Comparison of ENCODE assay signal across 16 cellular contexts in genomic region chr9:130021123-130021522, GRCh38. TPM values are rescaled to one million over a fixed set of nuclear protein-coding genes. Genes with fewer than 3 reads are reported as not detected.
DNase-seq lines count a peak whose midpoint lies in the region; ATAC-seq and TF ChIP-seq lines count a peak whose summit lies in the region.
"Had no signal": no experiment of that assay in that cellular context is flagged by ENCODE, and none has a peak within 500 bp of the region (broad histone marks: within the 10 kb centered on the region; RNA-seq: fewer than 3 reads in every experiment).

No MANE protein-coding gene starts in this region.

- TF ChIP-seq POLR2A in esophagus squamous epithelium (IDR thresholded peaks at IDR 0.05), result no peak

- no peak for DNase-seq in activated CD4-positive, alpha-beta T cell treated with anti-CD3 and anti-CD28 coated beads, Interleukin-2, amount 10 ng/mL, durations not matched to agents 24 days and 14 days
- DNase-seq in activated CD4-positive, alpha-beta T cell treated with anti-CD3 and anti-CD28 coated beads for 1 hour, result no peak
- DNase-seq in activated B cell treated with CpG ODN at 0.5 μM for 24 hours (no peak), esophagus squamous epithelium (lab: John Stamatoyannopoulos, UW) (no peak), DMS114 treated with DMSO at 0.1 percent for 48 hours (lab: John Stamatoyannopoulos, UW; ENCODE audit: unreplicated experiment) (no peak), left colon (no peak)
- DNase-seq: activated CD4-positive, alpha-beta T cell treated with anti-CD3 and anti-CD28 coated beads, Interleukin-2, amount 50 U/mL, for 48 hours; activated naive CD4-positive, alpha-beta T cell treated with Interleukin-2 at 50 U/mL for 16 hours; kidney glomerular epithelial cell; NCI-H2081 treated with DMSO at 0.1 percent for 48 hours; RPMI8226; stimulated activated CD4-positive, alpha-beta T cell treated with anti-CD3 and anti-CD28 coated beads, Interleukin-1b, Interleukin-23, amount 100 ng/mL, for 48 hours had no signal

- peak overlapping the region; percentile 7 for H3K4me3 Mint-ChIP-seq in activated CD4-positive, alpha-beta T cell treated with anti-CD3 and anti-CD28 coated beads, Interleukin-2, amount 10 ng/mL, durations not matched to agents 24 days and 14 days
- H3K4me3 Mint-ChIP-seq in activated B cell treated with CpG ODN at 0.5 μM for 24 hours, result peak overlapping the region; percentile 55
- peak overlapping the region; percentile 18 for H3K4me3 Mint-ChIP-seq in stimulated activated memory B cell treated with anti-CD40 and anti-IgM and Interleukin-4, amounts not matched to agents 10 μg/mL and 1 μg/mL and 100 μg/mL, for 72 hours
- H3K4me3 Mint-ChIP-seq: GM23338; T-helper 1 cell treated with Interleukin-12 subunit alpha and Interleukin-12 subunit beta and Interleukin-4 antibody, amounts not matched to agents 30 μg/mL and 1 μg/mL, for 36 hours had no signal

- H3K4me1 Mint-ChIP-seq in activated CD4-positive, alpha-beta T cell treated with anti-CD3 and anti-CD28 coated beads, Interleukin-2, amount 10 ng/mL, durations not matched to agents 24 days and 14 days, result peaks cover 63% of the 10 kb centered on the region
- H3K4me1 Mint-ChIP-seq in activated B cell treated with CpG ODN at 0.5 μM for 24 hours, result peaks cover 98% of the 10 kb centered on the region
- peaks cover 96% of the 10 kb centered on the region for H3K4me1 Mint-ChIP-seq in stimulated activated memory B cell treated with anti-CD40 and anti-IgM and Interleukin-4, amounts not matched to agents 10 μg/mL and 1 μg/mL and 100 μg/mL, for 72 hours

- TF ChIP-seq CTCF in activated B cell treated with CpG ODN at 0.5 μM for 24 hours (IDR thresholded peaks at IDR 0.05) (no peak), esophagus squamous epithelium (IDR thresholded peaks at IDR 0.05) (no peak)

- peaks cover 0 to 5% (median 0%) of the 10 kb centered on the region in 3 donors for H3K36me3 ChIP-seq in esophagus squamous epithelium

- peaks cover 7 to 63% (median 30%) of the 10 kb centered on the region in 3 donors for H3K4me1 ChIP-seq in esophagus squamous epithelium

- POLR2A ChIA-PET in activated B cell treated with CpG ODN at 0.5 μM for 24 hours (lab: Charles Lee), result interaction anchor here (1.6 to 27.3 kb wide), 4 partner anchors 2 to 33 kb away, joined by 6 to 1209 read pairs (median 944); partner anchors contain the start of genes FNBP1 and GPR107

- H3K36me3 Mint-ChIP-seq in activated CD4-positive, alpha-beta T cell treated with anti-CD3 and anti-CD28 coated beads, Interleukin-2, amount 10 ng/mL, durations not matched to agents 24 days and 14 days (ENCODE audit: low read depth), result peaks cover 69% of the 10 kb centered on the region
- peaks cover 67% of the 10 kb centered on the region for H3K36me3 Mint-ChIP-seq in activated B cell treated with CpG ODN at 0.5 μM for 24 hours (ENCODE audit: low read depth)
- H3K36me3 Mint-ChIP-seq in stimulated activated memory B cell treated with anti-CD40 and anti-IgM and Interleukin-4, amounts not matched to agents 10 μg/mL and 1 μg/mL and 100 μg/mL, for 72 hours, result peaks cover 42% of the 10 kb centered on the region

- H3K4me3 ChIP-seq in esophagus squamous epithelium, result no peak overlapping the region
- H3K4me3 ChIP-seq: GM23338 had no signal

- peak overlapping the region; percentile 97 for H3K27ac Mint-ChIP-seq in activated CD4-positive, alpha-beta T cell treated with anti-CD3 and anti-CD28 coated beads, Interleukin-2, amount 10 ng/mL, durations not matched to agents 24 days and 14 days
- H3K27ac Mint-ChIP-seq in activated B cell treated with CpG ODN at 0.5 μM for 24 hours, result peak overlapping the region; percentile 98
- peak overlapping the region; percentile 100 for H3K27ac Mint-ChIP-seq in stimulated activated memory B cell treated with anti-CD40 and anti-IgM and Interleukin-4, amounts not matched to agents 10 μg/mL and 1 μg/mL and 100 μg/mL, for 72 hours
- H3K27ac Mint-ChIP-seq: GM23338 had no signal

- H3K9me3 Mint-ChIP-seq in activated CD4-positive, alpha-beta T cell treated with anti-CD3 and anti-CD28 coated beads, Interleukin-2, amount 10 ng/mL, durations not matched to agents 24 days and 14 days, result peaks cover 8% of the 10 kb centered on the region
- H3K9me3 Mint-ChIP-seq in activated B cell treated with CpG ODN at 0.5 μM for 24 hours, result no peaks in the 10 kb centered on the region
- H3K9me3 Mint-ChIP-seq in stimulated activated memory B cell treated with anti-CD40 and anti-IgM and Interleukin-4, amounts not matched to agents 10 μg/mL and 1 μg/mL and 100 μg/mL, for 72 hours, result no peaks in the 10 kb centered on the region

- CTCF ChIA-PET in activated B cell treated with CpG ODN at 0.5 μM for 24 hours (lab: Charles Lee), result interaction anchor here (0.6 kb wide), 1 partner anchor 16 kb away, joined by 4 read pairs; no protein-coding TSS in a partner anchor

- ATAC-seq in activated B cell treated with CpG ODN at 0.5 μM for 24 hours (ENCODE audit: low read depth) (no peak), GM21737 (IDR thresholded peaks at IDR 0.05; ENCODE audit: unreplicated experiment) (no peak), left colon (no peak)
- ATAC-seq in stimulated activated memory B cell treated with anti-CD40 and anti-IgM and Interleukin-4, amounts not matched to agents 10 μg/mL and 1 μg/mL and 100 μg/mL, for 72 hours, result no peak
- ATAC-seq: GM23338 had no signal

- H3K27me3 ChIP-seq in esophagus squamous epithelium, result no peaks in the 10 kb centered on the region

- H3K27ac ChIP-seq in esophagus squamous epithelium, result peak overlapping the region in 3 of 4 donors; percentile 50 to 78 (median 65)

- H3K27me3 Mint-ChIP-seq in activated CD4-positive, alpha-beta T cell treated with anti-CD3 and anti-CD28 coated beads, Interleukin-2, amount 10 ng/mL, durations not matched to agents 24 days and 14 days, result no peaks in the 10 kb centered on the region
- no peaks in the 10 kb centered on the region for H3K27me3 Mint-ChIP-seq in activated B cell treated with CpG ODN at 0.5 μM for 24 hours
- no peaks in the 10 kb centered on the region for H3K27me3 Mint-ChIP-seq in stimulated activated memory B cell treated with anti-CD40 and anti-IgM and Interleukin-4, amounts not matched to agents 10 μg/mL and 1 μg/mL and 100 μg/mL, for 72 hours

- peaks cover 0 to 4% (median 0%) of the 10 kb centered on the region in 3 donors for H3K9me3 ChIP-seq in esophagus squamous epithelium

- intact Hi-C loops in activated CD4-positive, alpha-beta T cell treated with anti-CD3 and anti-CD28 coated beads, Interleukin-2, amount 10 ng/mL, durations not matched to agents 24 days and 14 days (cut with micrococcal nuclease), result no loop called here
- intact Hi-C loops in activated B cell treated with CpG ODN at 0.5 μM for 24 hours (cut with micrococcal nuclease) (loop anchor here (10.0 kb wide), 1 partner anchor 1704 kb away; no protein-coding TSS in a partner anchor), esophagus squamous epithelium (cut with DNase I) (no loop called here), left colon (cut with DNase I, micrococcal nuclease) (no loop called here)

- 59 to 61% methylated on average over 2 of the region's 2 CpGs for WGBS in esophagus squamous epithelium, 2 donors

RNA-seq across cellular contexts. Expression of gene FNBP1, which starts 21.9 kb away (rescaled TPM):
- 245 TPM in 2 replicates for total RNA-seq in activated CD4-positive, alpha-beta T cell treated with anti-CD3 and anti-CD28 coated beads, Interleukin-2, amount 10 ng/mL, durations not matched to agents 24 days and 14 days
- total RNA-seq in activated B cell treated with CpG ODN at 0.5 μM for 24 hours (454 and 501 TPM in 2 replicates), esophagus squamous epithelium (10 to 100 TPM; 19.7 to 47.7 (median 26.2) TPM), left colon (10 to 100 TPM; 27.2 to 53.0 TPM)

RNA-seq across cellular contexts. Expression of gene GPR107, which starts 32.6 kb away (rescaled TPM):
- 19.2 and 23.6 TPM in 2 replicates for total RNA-seq in activated CD4-positive, alpha-beta T cell treated with anti-CD3 and anti-CD28 coated beads, Interleukin-2, amount 10 ng/mL, durations not matched to agents 24 days and 14 days
- 17.7 and 19.6 TPM in 2 replicates for total RNA-seq in activated B cell treated with CpG ODN at 0.5 μM for 24 hours
- 10 to 100 TPM; 18.9 to 27.0 (median 23.2) TPM for total RNA-seq in esophagus squamous epithelium
- 10 to 100 TPM; 44.6 to 48.6 TPM for total RNA-seq in left colon
